ENCODE assay signal across 20 cellular contexts in genomic region chr15:100193277-100193860, GRCh38.
"Had no signal": no experiment of that assay in that cellular context is flagged by ENCODE, and none has a peak within 500 bp of the region (broad histone marks: within the 10 kb centered on the region; RNA-seq: fewer than 3 reads in every experiment).

No MANE protein-coding gene starts in this region.

- H3K36me3 Mint-ChIP-seq: stimulated activated effector memory CD8-positive, alpha-beta T cell treated with anti-CD3 and anti-CD28 coated beads, Interleukin-12 subunit alpha, Interleukin-12 subunit beta, amount 100 ng/mL, for 72 hours had no signal

- H3K27ac Mint-ChIP-seq: dendritic cell treated with granulocyte-macrophage colony-stimulating factor and Interleukin-4, amounts not matched to agents 40 ng/mL and 50 ng/mL, for 4 days; effector memory CD8-positive, alpha-beta T cell; naive thymus-derived CD4-positive, alpha-beta T cell had no signal

- H3K4me3 Mint-ChIP-seq: central memory CD8-positive, alpha-beta T cell; dendritic cell treated with granulocyte-macrophage colony-stimulating factor and Interleukin-4, amounts not matched to agents 40 ng/mL and 50 ng/mL, for 4 days; effector memory CD8-positive, alpha-beta T cell; naive thymus-derived CD4-positive, alpha-beta T cell; nephron progenitor cell; stimulated activated effector memory CD8-positive, alpha-beta T cell treated with anti-CD3 and anti-CD28 coated beads, Interleukin-12 subunit alpha, Interleukin-12 subunit beta, amount 100 ng/mL, for 72 hours had no signal

- H3K27ac ChIP-seq: esophagus squamous epithelium, hepatocyte, right atrium auricular region, tibial artery, upper lobe of right lung had no signal

- H3K9me3 ChIP-seq: esophagus squamous epithelium, right atrium auricular region, tibial artery, upper lobe of right lung had no signal

- DNase-seq: effector memory CD8-positive, alpha-beta T cell; esophagus squamous epithelium; foreskin fibroblast; left colon; left ventricle myocardium superior; mesendoderm; naive thymus-derived CD4-positive, alpha-beta T cell; nephron progenitor cell; posterior cingulate gyrus; small intestine; stimulated activated CD4-positive, alpha-beta T cell treated with anti-CD3 and anti-CD28 coated beads, Interleukin-2, amount 100 ng/mL, for 48 hours; stimulated activated naive CD8-positive, alpha-beta T cell treated with anti-CD3 and anti-CD28 coated beads, Interleukin-15, Interleukin-2, amounts not matched to agents 100 U/mL and 50 U/mL, for 24 hours; tibial artery; upper lobe of right lung had no signal

- H3K4me3 ChIP-seq: esophagus squamous epithelium, hepatocyte, lung, right atrium auricular region, tibial artery, upper lobe of right lung had no signal

- H3K9me3 Mint-ChIP-seq: central memory CD8-positive, alpha-beta T cell; dendritic cell treated with granulocyte-macrophage colony-stimulating factor and Interleukin-4, amounts not matched to agents 40 ng/mL and 50 ng/mL, for 4 days; effector memory CD8-positive, alpha-beta T cell; naive thymus-derived CD4-positive, alpha-beta T cell; nephron progenitor cell; stimulated activated effector memory CD8-positive, alpha-beta T cell treated with anti-CD3 and anti-CD28 coated beads, Interleukin-12 subunit alpha, Interleukin-12 subunit beta, amount 100 ng/mL, for 72 hours had no signal

- H3K27me3 ChIP-seq: esophagus squamous epithelium, hepatocyte, right atrium auricular region, tibial artery, upper lobe of right lung had no signal

- H3K4me1 ChIP-seq: right atrium auricular region, tibial artery, upper lobe of right lung had no signal

- H3K27me3 Mint-ChIP-seq: central memory CD8-positive, alpha-beta T cell; dendritic cell treated with granulocyte-macrophage colony-stimulating factor and Interleukin-4, amounts not matched to agents 40 ng/mL and 50 ng/mL, for 4 days; effector memory CD8-positive, alpha-beta T cell; naive thymus-derived CD4-positive, alpha-beta T cell had no signal

- H3K36me3 ChIP-seq: esophagus squamous epithelium, right atrium auricular region, tibial artery, upper lobe of right lung had no signal

- H3K4me1 Mint-ChIP-seq: central memory CD8-positive, alpha-beta T cell; stimulated activated effector memory CD8-positive, alpha-beta T cell treated with anti-CD3 and anti-CD28 coated beads, Interleukin-12 subunit alpha, Interleukin-12 subunit beta, amount 100 ng/mL, for 72 hours had no signal
